ENCODE assay signal across 9 cellular contexts in the genomic region with DNA sequence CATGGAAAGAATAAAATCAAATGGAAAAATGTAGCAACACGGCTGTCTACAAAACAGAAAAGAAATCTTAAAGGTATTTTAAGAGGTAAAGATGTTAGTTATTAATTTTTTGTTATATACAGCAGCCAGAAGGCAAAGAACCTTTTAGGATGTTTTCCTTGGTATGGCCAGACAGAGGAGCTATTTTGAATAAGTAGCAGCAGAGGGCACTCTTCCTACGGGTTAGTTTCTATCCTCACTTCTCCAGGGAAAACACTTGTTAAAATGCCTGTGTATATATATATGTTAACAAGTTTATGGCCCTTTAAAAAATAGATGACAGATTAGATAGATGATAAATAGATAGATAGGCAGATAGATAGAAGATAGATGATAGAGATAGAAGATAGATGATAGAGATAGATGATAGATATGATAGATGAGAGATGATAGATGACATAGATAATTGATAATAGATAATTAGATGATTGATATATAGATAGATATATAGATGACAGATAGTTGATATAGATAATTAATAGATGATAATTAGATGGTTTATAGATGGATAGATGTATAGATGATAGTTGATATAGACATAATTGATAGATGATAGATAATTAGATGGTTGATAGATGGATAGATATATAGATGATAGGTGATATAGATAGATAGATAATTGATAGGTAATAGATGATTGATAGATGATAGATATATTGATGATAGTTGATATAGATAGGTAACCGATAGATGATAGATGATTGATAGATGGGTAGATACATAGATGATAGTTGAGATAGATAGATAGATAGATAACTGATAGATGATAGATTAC. TPM values are rescaled to one million over a fixed set of nuclear protein-coding genes. Genes with fewer than 3 reads are reported as not detected.
DNase-seq lines count a peak whose midpoint lies in the region; ATAC-seq, FAIRE-seq and TF ChIP-seq lines count a peak whose summit lies in the region.
"Had no signal": no experiment of that assay in that cellular context is flagged by ENCODE, and none has a peak within 500 bp of the region (broad histone marks: within the 10 kb centered on the region; RNA-seq: fewer than 3 reads in every experiment).

No MANE protein-coding gene starts in this region.

- no peaks in the 10 kb centered on the region for H3K9me1 ChIP-seq in K562 (ENCODE audit: control insufficient read depth, insufficient read depth, low read length)

- no peaks in the 10 kb centered on the region for H4K20me1 ChIP-seq in K562 (replicated peaks; ENCODE audit: control insufficient read depth, insufficient read depth, low read length)

- H3K36me3 Mint-ChIP-seq in CD8-positive, alpha-beta T cell = no peaks in the 10 kb centered on the region
- H3K36me3 Mint-ChIP-seq: activated naive CD8-positive, alpha-beta T cell treated with anti-CD3 and anti-CD28 coated beads, Interleukin-2, amount 10 ng/mL, durations not matched to agents 7 days and 5 days had no signal

- TF ChIP-seq RAD21 in K562 (CRISPR knock-in tag; conservative IDR thresholded peaks at IDR 0.05 in 1 of 2, IDR thresholded peaks at IDR 0.05 in 1 of 2) = peak; percentile 66 to 86

- TF ChIP-seq EP300 in K562 (IDR thresholded peaks at IDR 0.05; ENCODE audit: low read length) = no peak

- no TSS peak for BruUV-seq in K562 (replicated peaks; lab: Mats Ljungman, UMichigan)

- no peaks in the 10 kb centered on the region for H3K9me3 Mint-ChIP-seq in CD8-positive, alpha-beta T cell
- H3K9me3 Mint-ChIP-seq: activated naive CD8-positive, alpha-beta T cell treated with anti-CD3 and anti-CD28 coated beads, Interleukin-2, amount 10 ng/mL, durations not matched to agents 7 days and 5 days had no signal

- H3K27me3 Mint-ChIP-seq in CD8-positive, alpha-beta T cell (ENCODE audit: low read depth) = peaks cover 6% of the 10 kb centered on the region

- POLR2A ChIA-PET in K562 (lab: Yijun Ruan, JAX) = interaction anchor here (0.6 kb wide), 2 partner anchors 15 to 174 kb away, joined by 3 read pairs; no protein-coding TSS in a partner anchor
- POLR2A ChIA-PET in CD8-positive, alpha-beta T cell (lab: Charles Lee) = no interaction called here

- H3K9me3 ChIP-seq in K562 (replicated peaks; ENCODE audit: control insufficient read depth, insufficient read depth, low read depth, low read length) (no peaks in the 10 kb centered on the region; the same call in 1 of the 2 replicates), left lung (no peaks in the 10 kb centered on the region)
- H3K9me3 ChIP-seq in CD8-positive, alpha-beta T cell (ENCODE audit: low read length) = no peaks in the 10 kb centered on the region

- CTCF ChIA-PET in K562 (lab: Yijun Ruan, JAX; ENCODE audit: low intra/inter-chr PET ratio) = interaction anchor here (0.7 to 1.0 kb wide), 2 partner anchors 131 to 173 kb away, joined by 3 to 4 read pairs; no protein-coding TSS in a partner anchor
- CTCF ChIA-PET in CD8-positive, alpha-beta T cell (lab: Charles Lee) = interaction anchor here (1.6 kb wide), 1 partner anchor 314 kb away, joined by 6 read pairs; no protein-coding TSS in a partner anchor

- H3K27ac ChIP-seq in 22Rv1 = no peak overlapping the region
- H3K27ac ChIP-seq in K562 (ENCODE audit: extremely low read depth, low read depth, low read length) = no peak overlapping the region
- H3K27ac ChIP-seq in left lung = peak overlapping the region in 1 of 2 donors; percentile 18
- no peak overlapping the region for H3K27ac ChIP-seq in CD8-positive, alpha-beta T cell (ENCODE audit: low read depth, low read length)

- no peak for TF ChIP-seq POLR2A in K562 (conservative IDR thresholded peaks at IDR 0.05)

- no peaks in the 10 kb centered on the region for H3K4me1 Mint-ChIP-seq in CD8-positive, alpha-beta T cell (ENCODE audit: low read depth)
- H3K4me1 Mint-ChIP-seq: activated naive CD8-positive, alpha-beta T cell treated with anti-CD3 and anti-CD28 coated beads, Interleukin-2, amount 10 ng/mL, durations not matched to agents 7 days and 5 days had no signal

- WGBS in K562 (ENCODE audit: insufficient coverage, low coverage, missing lambda C conversion rate) = 20% methylated on average over 3 of the region's 3 CpGs

- H3K27me3 ChIP-seq in K562 (ENCODE audit: control insufficient read depth in 2 of 2, insufficient read depth in 2 of 2, low read length in 2 of 2) (no peaks in the 10 kb centered on the region; a peak in 2 of 5 replicates), left lung (no peaks in the 10 kb centered on the region)
- no peaks in the 10 kb centered on the region for H3K27me3 ChIP-seq in CD8-positive, alpha-beta T cell (ENCODE audit: insufficient read depth, low read length)

- no peak overlapping the region for H3K27ac Mint-ChIP-seq in CD8-positive, alpha-beta T cell
- H3K27ac Mint-ChIP-seq: activated naive CD8-positive, alpha-beta T cell treated with anti-CD3 and anti-CD28 coated beads, Interleukin-2, amount 10 ng/mL, durations not matched to agents 7 days and 5 days had no signal

- H3K4me3 ChIP-seq in K562 (no peak overlapping the region), left lung (no peak overlapping the region)
- H3K4me3 ChIP-seq in CD8-positive, alpha-beta T cell (ENCODE audit: low read depth, low read length) = no peak overlapping the region

- TF ChIP-seq CTCF in 22Rv1 (IDR thresholded peaks at IDR 0.05) (peak; percentile 90), GM13977 (IDR thresholded peaks at IDR 0.05; ENCODE audit: extremely low read depth, insufficient read depth, missing control alignments) (peak; percentile 39), K562 (IDR thresholded peaks at IDR 0.05 in 2 of 3, conservative IDR thresholded peaks at IDR 0.05 in 1 of 3; ENCODE audit: insufficient read depth in 2 of 3, low read depth in 1 of 3, low read length in 3 of 3) (peak; percentile 59 to 72 (median 70)), left lung (IDR thresholded peaks at IDR 0.05) (peak; percentile 24 to 46)
- TF ChIP-seq CTCF in CD8-positive, alpha-beta T cell (IDR thresholded peaks at IDR 0.05) = no peak

- H3K36me3 ChIP-seq in K562 (ENCODE audit: control insufficient read depth, insufficient read depth, low read length) (no peaks in the 10 kb centered on the region), left lung (no peaks in the 10 kb centered on the region)
- no peaks in the 10 kb centered on the region for H3K36me3 ChIP-seq in CD8-positive, alpha-beta T cell (ENCODE audit: insufficient read depth, low read length)

- ATAC-seq in K562 (peak; percentile 77), left lung (peak; percentile 92), HG02973 (IDR thresholded peaks at IDR 0.05; ENCODE audit: unreplicated experiment) (no peak), HG03354 (IDR thresholded peaks at IDR 0.05; ENCODE audit: poor library complexity, severe bottlenecking, unreplicated experiment) (no peak)
- ATAC-seq in CD8-positive, alpha-beta T cell = no peak

- no peak overlapping the region for H2AFZ ChIP-seq in K562 (ENCODE audit: low read depth, low read length)

- H3K9ac ChIP-seq in K562 (ENCODE audit: insufficient read depth in 1 of 2, low read depth in 2 of 2, low read length in 2 of 2) = no peak overlapping the region

- no peak overlapping the region for H3K4me3 Mint-ChIP-seq in CD8-positive, alpha-beta T cell
- H3K4me3 Mint-ChIP-seq: activated naive CD8-positive, alpha-beta T cell treated with anti-CD3 and anti-CD28 coated beads, Interleukin-2, amount 10 ng/mL, durations not matched to agents 7 days and 5 days had no signal

- no peaks in the 10 kb centered on the region for H3K79me2 ChIP-seq in K562 (ENCODE audit: control insufficient read depth, insufficient read depth, low read length)

- H3K4me1 ChIP-seq in K562 (replicated peaks in 1 of 2; ENCODE audit: control insufficient read depth in 2 of 2, insufficient read depth in 2 of 2, low read length in 2 of 2) (peaks cover 6 to 15% of the 10 kb centered on the region in 2 experiments; a peak in 2 of 5 replicates), left lung (peaks cover 0 to 4% of the 10 kb centered on the region in 2 donors)
- H3K4me1 ChIP-seq in CD8-positive, alpha-beta T cell (ENCODE audit: insufficient read depth, low read length) = no peaks in the 10 kb centered on the region

- no peak overlapping the region for H3K4me2 ChIP-seq in K562 (ENCODE audit: insufficient read depth, low read length)

- intact Hi-C loops in K562 (cut with micrococcal nuclease) (loop anchor here (1.0 to 2.0 kb wide), 5 partner anchors 66 to 314 kb away; no protein-coding TSS in a partner anchor), left lung (cut with DNase I) (loop anchor here in 1 of 2 donors (10.0 kb wide), 1 partner anchor 316 kb away; no protein-coding TSS in a partner anchor)
- intact Hi-C loops in CD8-positive, alpha-beta T cell (cut with DNase I, micrococcal nuclease) = loop anchor here in 1 of 2 experiments (10.0 kb wide), 1 partner anchor 114 kb away; no protein-coding TSS in a partner anchor

- DNase-seq in GM13977 (ENCODE audit: low spot score) = no peak
- peak; percentile 66 for DNase-seq in NCI-H345 treated with DMSO at 0.1 percent for 48 hours (lab: John Stamatoyannopoulos, UW; ENCODE audit: unreplicated experiment)
- DNase-seq in K562 (ENCODE audit: extremely low read depth in 1 of 4, low spot score in 3 of 4) = peak in 1 of 4 experiments; percentile 73
- no peak for DNase-seq in left lung
- DNase-seq in CD8-positive, alpha-beta T cell = no peak
- DNase-seq: activated naive CD8-positive, alpha-beta T cell treated with anti-CD3 and anti-CD28 coated beads, Interleukin-2, amount 10 ng/mL, durations not matched to agents 7 days and 5 days had no signal

- peak; percentile 80 for FAIRE-seq in K562 (lab: Jason Lieb, UNC)

- in situ Hi-C loops in GM13977 (cut with MboI; ENCODE audit: low pct_unique_long_range_greater_than_20kb, low sequenced_read_pairs, unreplicated experiment) = no loop called here
- in situ Hi-C loops in K562 (cut with MboI) = loop anchor here (5.0 kb wide), 1 partner anchor 106 kb away; no protein-coding TSS in a partner anchor

RNA-seq across cellular contexts. Expression of gene WIPF3, which starts 57.8 kb away (rescaled TPM):
- 3.7 and 6.2 TPM in 2 replicates for total RNA-seq in K562 (2011; cell fraction: chromatin; rRNA removed; ENCODE audit: low replicate concordance)
- 1.7 and 2.1 TPM in 2 replicates for total RNA-seq in K562 (2011; cell fraction: nucleolus; rRNA removed)
- 3.0 and 6.9 TPM in 2 replicates for total RNA-seq in K562 (2011; cell fraction: nucleoplasm; rRNA removed)
- total RNA-seq in K562 (2014; rRNA removed) = 0.65 and 0.82 TPM in 2 replicates
- total RNA-seq in K562 (2014; rRNA removed; fragmentation: Illumina TruSeq; extraction: Trizol) = 0.47 and 0.54 TPM in 2 replicates
- total RNA-seq in K562 (2015; rRNA removed; fragmentation: Illumina TruSeq; extraction: Trizol) = 0.15 and 0.18 TPM in 2 replicates
- total RNA-seq in K562 (2021) = 2.6 and 2.7 TPM in 2 replicates
- polyA plus RNA-seq in K562 (2011; rRNA removed) = 1.7 and 2.2 TPM in 2 replicates
- 0.95 and 1.7 TPM in 2 replicates for polyA plus RNA-seq in K562 (2011; cell fraction: cytosol; rRNA removed)
- 2.9 and 3.2 TPM in 2 replicates for polyA plus RNA-seq in K562 (2011; cell fraction: nucleus; rRNA removed)
- 1.5 and 2.2 TPM in 2 replicates for polyA plus RNA-seq in K562 (2012)
- polyA plus RNA-seq in K562 (2014; fragmentation: Illumina TruSeq; extraction: Trizol) = 1.9 and 2.2 TPM in 2 replicates
- polyA plus RNA-seq in K562 (2014; fragmentation: Nextera tagmentation; extraction: Ambion mirVana) = 1 to 10 TPM; 2.1 to 3.2 TPM
- polyA plus RNA-seq in K562 (2014; rRNA removed) = 0.82 and 1.0 TPM in 2 replicates
- 2.3 and 3.3 TPM in 2 replicates for polyA minus RNA-seq in K562 (2011; rRNA and poly(A)+ RNA removed)
- polyA minus RNA-seq in K562 (2011; cell fraction: cytosol; rRNA and poly(A)+ RNA removed) = 3.7 and 4.6 TPM in 2 replicates
- polyA minus RNA-seq in K562 (2011; cell fraction: nucleus; rRNA and poly(A)+ RNA removed) = 1.6 and 2.3 TPM in 2 replicates
- total RNA-seq in left lung = under 1 TPM in 1 of 2 donors, not detected in 1; 0.50 TPM
- total RNA-seq in CD8-positive, alpha-beta T cell = not detected
- total RNA-seq: activated naive CD8-positive, alpha-beta T cell treated with anti-CD3 and anti-CD28 coated beads, Interleukin-2, amount 10 ng/mL, durations not matched to agents 7 days and 5 days had no signal

Comparison
In these comparisons a context has a peak if more than half of its experiments do, and no peak if none do; other contexts are left out.
1. ATAC-seq: peak in K562 (single experiment) and left lung (single experiment); none in HG02973 (single experiment), CD8-positive, alpha-beta T cell (single experiment) and HG03354 (single experiment).